11 cellular contexts compared by ENCODE assay signal in the genomic region with DNA sequence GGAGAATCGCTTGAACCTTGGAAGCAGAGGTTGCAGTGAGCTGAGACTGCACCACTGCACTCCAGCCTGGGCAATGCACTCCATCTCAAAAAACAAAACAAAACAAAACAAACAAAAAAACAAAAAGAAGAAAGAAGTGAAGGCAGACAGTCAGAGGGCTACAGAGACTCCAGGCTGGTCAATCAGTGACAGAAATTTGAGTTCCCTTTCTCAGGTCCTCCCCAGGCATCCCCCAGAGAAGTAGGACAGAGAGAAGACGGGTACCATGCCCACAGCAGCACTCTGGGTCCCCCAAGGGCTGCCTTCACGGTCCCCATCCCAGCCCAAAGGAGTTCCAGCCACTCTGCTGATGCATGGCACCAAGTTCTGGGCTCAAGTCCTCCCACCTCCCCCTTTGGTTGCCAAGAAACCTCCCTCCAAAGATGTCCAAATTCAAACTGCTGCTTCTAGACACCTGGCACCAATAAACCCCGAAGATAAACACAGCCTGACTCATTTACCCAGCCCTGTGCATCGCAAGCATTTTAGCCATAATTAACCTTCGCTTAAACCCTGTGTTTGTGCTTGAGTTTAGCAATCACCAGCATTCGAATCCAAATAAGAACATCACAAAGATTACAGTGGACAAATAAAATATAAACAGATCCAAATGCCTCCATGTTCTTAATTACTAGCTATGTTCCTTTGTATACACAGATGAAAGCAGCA. TPM values are rescaled to one million over a fixed set of nuclear protein-coding genes. Genes with fewer than 3 reads are reported as not detected.
DNase-seq lines count a peak whose midpoint lies in the region; ATAC-seq and TF ChIP-seq lines count a peak whose summit lies in the region.
"Had no signal": no experiment of that assay in that cellular context is flagged by ENCODE, and none has a peak within 500 bp of the region (broad histone marks: within the 10 kb centered on the region; RNA-seq: fewer than 3 reads in every experiment).

No MANE protein-coding gene starts in this region.

- peaks cover 8% of the 10 kb centered on the region; the same call in 1 of the 2 replicates for H3K4me1 Mint-ChIP-seq in HFFc6 (ENCODE audit: low read depth)
- peaks cover 87% of the 10 kb centered on the region for H3K4me1 Mint-ChIP-seq in activated CD8-positive, alpha-beta T cell treated with anti-CD3 and anti-CD28 coated beads for 36 hours (ENCODE audit: low read depth)
- peaks cover 6% of the 10 kb centered on the region for H3K4me1 Mint-ChIP-seq in Calu3 (ENCODE audit: low read depth, unreplicated experiment)

- CTCF ChIA-PET in activated CD8-positive, alpha-beta T cell treated with anti-CD3 and anti-CD28 coated beads for 36 hours (lab: Charles Lee): interaction anchor here (1.0 to 2.6 kb wide), 4 partner anchors 9 to 75 kb away, joined by 3 to 21 read pairs (median 6); no protein-coding TSS in a partner anchor
- CTCF ChIA-PET in Calu3 (lab: Charles Lee): no interaction called here

- peaks cover 5% of the 10 kb centered on the region; the same call in 1 of the 2 replicates for H3K9me3 Mint-ChIP-seq in HFFc6
- no peaks in the 10 kb centered on the region for H3K9me3 Mint-ChIP-seq in activated CD8-positive, alpha-beta T cell treated with anti-CD3 and anti-CD28 coated beads for 36 hours
- H3K9me3 Mint-ChIP-seq in Calu3 (ENCODE audit: low read depth, unreplicated experiment): no peaks in the 10 kb centered on the region

- H3K4me3 Mint-ChIP-seq in HFFc6: no peak overlapping the region
- peak overlapping the region; percentile 39 for H3K4me3 Mint-ChIP-seq in activated CD8-positive, alpha-beta T cell treated with anti-CD3 and anti-CD28 coated beads for 36 hours
- H3K4me3 Mint-ChIP-seq in Calu3 (ENCODE audit: low read depth, unreplicated experiment): no peak overlapping the region

- intact Hi-C loops in activated CD8-positive, alpha-beta T cell treated with anti-CD3 and anti-CD28 coated beads for 36 hours (cut with micrococcal nuclease): no loop called here
- intact Hi-C loops in left colon (cut with DNase I, micrococcal nuclease): loop anchor here in 1 of 2 donors (10.0 kb wide), 1 partner anchor 61 kb away; no protein-coding TSS in a partner anchor
- intact Hi-C loops in Calu3 (cut with micrococcal nuclease; ENCODE audit: unreplicated experiment): no loop called here

- POLR2A ChIA-PET in activated CD8-positive, alpha-beta T cell treated with anti-CD3 and anti-CD28 coated beads for 36 hours (lab: Charles Lee): interaction anchor here (1.3 to 5.5 kb wide), 6 partner anchors 9 to 65 kb away, joined by 3 to 32 read pairs (median 4); no protein-coding TSS in a partner anchor

- no TSS peak for BruUV-seq in Calu3 (replicated peaks; lab: Mats Ljungman, UMichigan)

- DNase-seq in COLO668 (lab: John Stamatoyannopoulos, UW; ENCODE audit: unreplicated experiment) (peak; percentile 36), HFFc6 (peak; percentile 3), left colon (no peak), Calu3 (no peak)
- peak; percentile 7 for DNase-seq in activated CD8-positive, alpha-beta T cell treated with anti-CD3 and anti-CD28 coated beads for 36 hours
- DNase-seq: central memory CD4-positive, alpha-beta T cell; T-helper 9 cell had no signal

- H3K27ac Mint-ChIP-seq in HFFc6 (no peak overlapping the region), Calu3 (ENCODE audit: unreplicated experiment) (no peak overlapping the region)
- H3K27ac Mint-ChIP-seq in activated CD8-positive, alpha-beta T cell treated with anti-CD3 and anti-CD28 coated beads for 36 hours: peak overlapping the region; percentile 83
- H3K27ac Mint-ChIP-seq: progenitor cell of endocrine pancreas had no signal

- ATAC-seq in activated CD8-positive, alpha-beta T cell treated with anti-CD3 and anti-CD28 coated beads for 36 hours: no peak
- ATAC-seq in left colon (peak; percentile 36), HG02852 (IDR thresholded peaks at IDR 0.05; ENCODE audit: unreplicated experiment) (no peak), GM21515 (IDR thresholded peaks at IDR 0.05; ENCODE audit: unreplicated experiment) (no peak), GM19397 (IDR thresholded peaks at IDR 0.05; ENCODE audit: unreplicated experiment) (no peak)

- peaks cover 7% of the 10 kb centered on the region for H3K27me3 Mint-ChIP-seq in HFFc6 (ENCODE audit: insufficient read depth)
- no peaks in the 10 kb centered on the region for H3K27me3 Mint-ChIP-seq in activated CD8-positive, alpha-beta T cell treated with anti-CD3 and anti-CD28 coated beads for 36 hours
- no peaks in the 10 kb centered on the region for H3K27me3 Mint-ChIP-seq in Calu3 (ENCODE audit: unreplicated experiment)
- H3K27me3 Mint-ChIP-seq: progenitor cell of endocrine pancreas had no signal

- TF ChIP-seq CTCF in HFFc6 (IDR thresholded peaks at IDR 0.05): no peak
- no peak for TF ChIP-seq CTCF in activated CD8-positive, alpha-beta T cell treated with anti-CD3 and anti-CD28 coated beads for 36 hours (IDR thresholded peaks at IDR 0.05)
- no peak for TF ChIP-seq CTCF in Calu3 (IDR thresholded peaks at IDR 0.05; ENCODE audit: unreplicated experiment)

- H3K36me3 Mint-ChIP-seq in HFFc6 (ENCODE audit: low read depth) (no peaks in the 10 kb centered on the region), Calu3 (ENCODE audit: insufficient read depth, unreplicated experiment) (no peaks in the 10 kb centered on the region)
- peaks cover 90% of the 10 kb centered on the region for H3K36me3 Mint-ChIP-seq in activated CD8-positive, alpha-beta T cell treated with anti-CD3 and anti-CD28 coated beads for 36 hours (ENCODE audit: low read depth)

RNA-seq across cellular contexts. Expression of gene SEMA4D, which starts 24.0 kb away (rescaled TPM):
- not detected for total RNA-seq in HFFc6 (2021; fragmentation: NEBNext Ultra II Directional; extraction: Animal tissue kit (Norgen Biotek cat#: 25700))
- 100 to 1,000 TPM; 290 to 317 TPM for total RNA-seq in activated CD8-positive, alpha-beta T cell treated with anti-CD3 and anti-CD28 coated beads for 36 hours
- total RNA-seq in left colon (10 to 100 TPM; 18.9 to 21.2 TPM), Calu3 (2022) (23.3 and 24.3 TPM in 2 replicates)

Comparison
In these comparisons a context has a peak if more than half of its experiments do, and no peak if none do; other contexts are left out.
1. DNase-seq: peak in COLO668 (single experiment), HFFc6 (single experiment) and activated CD8-positive, alpha-beta T cell treated with anti-CD3 and anti-CD28 coated beads for 36 hours (single experiment); none in left colon (0 of 2) and Calu3 (single experiment).
2. RNA of gene SEMA4D, which starts 24.0 kb away (total RNA-seq): 290 to 317 TPM in activated CD8-positive, alpha-beta T cell treated with anti-CD3 and anti-CD28 coated beads for 36 hours, 23.3 to 24.3 TPM in Calu3 and 18.9 to 21.2 TPM in left colon; not detected in HFFc6; every median in the first group is over 10 times any median in the second.